ENCODE assay signal across 10 cellular contexts in the genomic region with DNA sequence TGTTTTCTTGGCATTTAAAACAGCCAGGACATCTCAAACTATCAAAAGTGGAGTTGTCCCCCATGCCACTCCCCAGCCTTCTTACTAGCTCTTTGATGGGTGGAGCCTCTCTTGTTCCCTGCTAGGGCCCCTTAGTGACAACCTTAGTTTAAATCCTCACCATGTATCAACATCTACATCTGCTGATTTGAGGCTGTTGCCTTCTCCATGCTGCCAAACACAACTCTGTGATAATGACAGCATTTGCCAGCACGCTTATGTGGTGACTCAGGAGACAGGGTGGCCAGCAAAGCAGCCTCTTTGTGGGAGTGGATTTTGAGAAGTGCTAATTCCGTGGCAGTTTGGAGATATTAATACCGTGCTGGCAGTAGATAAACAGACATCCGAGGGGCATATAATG.
DNase-seq lines count a peak whose midpoint lies in the region; ATAC-seq and TF ChIP-seq lines count a peak whose summit lies in the region.
"Had no signal": no experiment of that assay in that cellular context is flagged by ENCODE, and none has a peak within 500 bp of the region (broad histone marks: within the 10 kb centered on the region; RNA-seq: fewer than 3 reads in every experiment).

No MANE protein-coding gene starts in this region.

- H2BK5ac ChIP-seq in mesendoderm (ENCODE audit: low read length) = no peak overlapping the region

- no peak overlapping the region for H2BK120ac ChIP-seq in mesendoderm (ENCODE audit: low read depth, low read length)

- no peak overlapping the region for H4K8ac ChIP-seq in mesendoderm (ENCODE audit: low read depth, low read length)

- H3K23ac ChIP-seq in mesendoderm (ENCODE audit: low read length) = no peak overlapping the region

- H3K56ac ChIP-seq in mesendoderm (ENCODE audit: low read length) = no peak overlapping the region

- H3K9ac ChIP-seq in mesendoderm (ENCODE audit: low read length) = no peak overlapping the region

- no peak overlapping the region for H3K18ac ChIP-seq in mesendoderm (ENCODE audit: low read length)

- H4K5ac ChIP-seq in mesendoderm (ENCODE audit: low read length) = no peak overlapping the region

- H3K4me2 ChIP-seq in mesendoderm (ENCODE audit: low read length) = no peak overlapping the region

- H3K4ac ChIP-seq in mesendoderm (ENCODE audit: low read depth, low read length) = no peak overlapping the region

- no CpG with 5 or more reads among the region's 4 CpGs for WGBS in mesendoderm (ENCODE audit: extremely low coverage, insufficient coverage, low lambda C conversion rate)

- no peak overlapping the region for H2BK15ac ChIP-seq in mesendoderm (replicated peaks; ENCODE audit: low read depth)

- H3K27me3 ChIP-seq in mesendoderm (ENCODE audit: insufficient read depth, low read length, poor library complexity) = no peaks in the 10 kb centered on the region

- H3K4me3 ChIP-seq in choroid plexus epithelial cell (ENCODE audit: low read depth, low read length) (no peak overlapping the region), mesendoderm (ENCODE audit: low read length) (no peak overlapping the region)

- peaks cover 16% of the 10 kb centered on the region for H3K4me1 ChIP-seq in mesendoderm (ENCODE audit: control insufficient read depth, low read depth, low read length)

- peaks cover 2% of the 10 kb centered on the region for H3K36me3 ChIP-seq in mesendoderm (ENCODE audit: control insufficient read depth, insufficient read depth, low read length)

- no peaks in the 10 kb centered on the region for H3K79me2 ChIP-seq in mesendoderm (ENCODE audit: control insufficient read depth, insufficient read depth, low read length)

- H3K79me1 ChIP-seq in mesendoderm (ENCODE audit: low read length) = peaks cover 6% of the 10 kb centered on the region

- peak; percentile 58 for DNase-seq in AG08396 (ENCODE audit: low spot score)
- peak; percentile 69 for DNase-seq in NCI-H1694 (lab: John Stamatoyannopoulos, UW)
- peak; percentile 67 for DNase-seq in choroid plexus epithelial cell (ENCODE audit: low read depth)
- DNase-seq in mesendoderm = peak; percentile 90
- DNase-seq in activated effector memory CD4-positive, alpha-beta T cell treated with anti-CD3 and anti-CD28 coated beads, Interleukin-2, amount 50 U/mL, for 16 hours = no peak
- no peak for DNase-seq in SKM-1 (lab: John Stamatoyannopoulos, UW; ENCODE audit: unreplicated experiment)
- DNase-seq: CD4-positive, alpha-beta T cell; stimulated activated naive CD8-positive, alpha-beta T cell treated with anti-CD3 and anti-CD28 coated beads, Interleukin-15, amount 100 ng/mL, for 72 hours had no signal

- no peak for TF ChIP-seq CTCF in choroid plexus epithelial cell (conservative IDR thresholded peaks at IDR 0.05; ENCODE audit: low read depth, low read length)

- ATAC-seq in HG02642 (IDR thresholded peaks at IDR 0.05; ENCODE audit: poor library complexity, unreplicated experiment) (no peak), HG03354 (IDR thresholded peaks at IDR 0.05; ENCODE audit: poor library complexity, severe bottlenecking, unreplicated experiment) (no peak)
- ATAC-seq: stimulated activated naive CD8-positive, alpha-beta T cell treated with anti-CD3 and anti-CD28 coated beads, Interleukin-15, amount 100 ng/mL, for 72 hours had no signal

- H2AK5ac ChIP-seq in mesendoderm (ENCODE audit: low read length) = no peak overlapping the region

- H3K27ac ChIP-seq in mesendoderm (ENCODE audit: low read depth, low read length) = no peak overlapping the region

Comparison
In these comparisons a context has a peak if more than half of its experiments do, and no peak if none do; other contexts are left out.
1. DNase-seq: peak in AG08396 (single experiment), NCI-H1694 (single experiment), choroid plexus epithelial cell (single experiment) and mesendoderm (single experiment); none in activated effector memory CD4-positive, alpha-beta T cell treated with anti-CD3 and anti-CD28 coated beads, Interleukin-2, amount 50 U/mL, for 16 hours (single experiment) and SKM-1 (single experiment).